ENCODE assay signal across 21 cellular contexts in genomic region chr15:96977886-96978285, GRCh38.
"Had no signal": no experiment of that assay in that cellular context is flagged by ENCODE, and none has a peak within 500 bp of the region (broad histone marks: within the 10 kb centered on the region; RNA-seq: fewer than 3 reads in every experiment).

No MANE protein-coding gene starts in this region.

- H3K4me3 Mint-ChIP-seq: activated T-cell treated with anti-CD3 and anti-CD28 coated beads, Interleukin-2, amount 50 U/mL, for 24 hours; activated T-helper 17 cell treated with anti-CD3 and anti-CD28 coated beads, Interleukin-2, amount 50 U/mL, for 72 hours; brain; immature natural killer cell; stimulated activated naive B cell treated with anti-CD40 and anti-IgM and Interleukin-4, amounts not matched to agents 10 μg/mL and 1 μg/mL and 100 μg/mL, for 72 hours had no signal

- H3K9me3 Mint-ChIP-seq: activated T-helper 17 cell treated with anti-CD3 and anti-CD28 coated beads, Interleukin-2, amount 50 U/mL, for 72 hours; brain; stimulated activated naive B cell treated with anti-CD40 and anti-IgM and Interleukin-4, amounts not matched to agents 10 μg/mL and 1 μg/mL and 100 μg/mL, for 72 hours had no signal

- DNase-seq: activated CD4-positive, alpha-beta T cell treated with anti-CD3 and anti-CD28 coated beads, Interleukin-2, amount 50 U/mL, for 4 hours; activated CD8-positive, alpha-beta memory T cell treated with anti-CD3 and anti-CD28 coated beads for 24 hours; activated CD8-positive, alpha-beta memory T cell treated with anti-CD3 and anti-CD28 coated beads, Interleukin-2, amount 50 U/mL, for 4 hours; activated T-cell treated with anti-CD3 and anti-CD28 coated beads, Interleukin-2, amount 50 U/mL, for 24 hours; aorta; foreskin fibroblast; immature natural killer cell; left ventricle myocardium superior; mammary epithelial cell; mucosa of descending colon; occipital lobe; right lobe of liver; stimulated activated CD4-positive, alpha-beta T cell treated with anti-CD3 and anti-CD28 coated beads, Interleukin-2, amount 100 ng/mL, for 24 hours; stimulated activated CD8-positive, alpha-beta memory T cell treated with anti-CD3 and anti-CD28 coated beads, Interleukin-4, amount 100 ng/mL, for 48 hours; stimulated activated naive B cell treated with anti-CD40 and anti-IgM and Interleukin-4, amounts not matched to agents 10 μg/mL and 1 μg/mL and 100 μg/mL, for 72 hours; trophoblast cell had no signal

- H3K27ac Mint-ChIP-seq: activated naive CD4-positive, alpha-beta T cell treated with anti-CD3 and anti-CD28 coated beads, Interleukin-2, amount 50 U/mL, for 72 hours; activated T-cell treated with anti-CD3 and anti-CD28 coated beads, Interleukin-2, amount 50 U/mL, for 24 hours; activated T-helper 17 cell treated with anti-CD3 and anti-CD28 coated beads, Interleukin-2, amount 50 U/mL, for 72 hours; brain; stimulated activated naive B cell treated with anti-CD40 and anti-IgM and Interleukin-4, amounts not matched to agents 10 μg/mL and 1 μg/mL and 100 μg/mL, for 72 hours had no signal

- ATAC-seq: activated naive CD4-positive, alpha-beta T cell treated with anti-CD3 and anti-CD28 coated beads, Interleukin-2, amount 50 U/mL, for 72 hours; activated T-helper 17 cell treated with anti-CD3 and anti-CD28 coated beads, Interleukin-2, amount 50 U/mL, for 72 hours; left ventricle myocardium superior; mucosa of descending colon; stimulated activated naive B cell treated with anti-CD40 and anti-IgM and Interleukin-4, amounts not matched to agents 10 μg/mL and 1 μg/mL and 100 μg/mL, for 72 hours had no signal

- H3K4me1 ChIP-seq: right lobe of liver, vagina had no signal

- H3K27me3 Mint-ChIP-seq: activated T-cell treated with anti-CD3 and anti-CD28 coated beads, Interleukin-2, amount 50 U/mL, for 24 hours; activated T-helper 17 cell treated with anti-CD3 and anti-CD28 coated beads, Interleukin-2, amount 50 U/mL, for 72 hours; stimulated activated naive B cell treated with anti-CD40 and anti-IgM and Interleukin-4, amounts not matched to agents 10 μg/mL and 1 μg/mL and 100 μg/mL, for 72 hours had no signal

- H3K4me1 Mint-ChIP-seq: activated T-helper 17 cell treated with anti-CD3 and anti-CD28 coated beads, Interleukin-2, amount 50 U/mL, for 72 hours; brain; immature natural killer cell; stimulated activated naive B cell treated with anti-CD40 and anti-IgM and Interleukin-4, amounts not matched to agents 10 μg/mL and 1 μg/mL and 100 μg/mL, for 72 hours had no signal

- H3K36me3 Mint-ChIP-seq: activated naive CD4-positive, alpha-beta T cell treated with anti-CD3 and anti-CD28 coated beads, Interleukin-2, amount 50 U/mL, for 72 hours; brain; immature natural killer cell; stimulated activated naive B cell treated with anti-CD40 and anti-IgM and Interleukin-4, amounts not matched to agents 10 μg/mL and 1 μg/mL and 100 μg/mL, for 72 hours had no signal

- H3K36me3 ChIP-seq: right lobe of liver, vagina had no signal

- H3K4me3 ChIP-seq: mucosa of descending colon, right lobe of liver, skin epidermis, vagina had no signal

- H3K9me3 ChIP-seq: mucosa of descending colon, right lobe of liver, vagina had no signal

- H3K27ac ChIP-seq: right lobe of liver, skin epidermis, vagina had no signal

- H3K27me3 ChIP-seq: right lobe of liver, vagina had no signal
